8 cellular contexts compared by ENCODE assay signal in genomic region chr12:77049767-77050353, GRCh38. TPM values are rescaled to one million over a fixed set of nuclear protein-coding genes. Genes with fewer than 3 reads are reported as not detected.
DNase-seq lines count a peak whose midpoint lies in the region; ATAC-seq, FAIRE-seq and TF ChIP-seq lines count a peak whose summit lies in the region.

No MANE protein-coding gene starts in this region.

- H3K4me3 Mint-ChIP-seq in type B pancreatic cell, result no peak overlapping the region

- H3K36me3 ChIP-seq in kidney (ENCODE audit: control insufficient read depth in 1 of 2, insufficient read depth in 2 of 2, low read length in 2 of 2), result no peaks in the 10 kb centered on the region

- H3K36me3 Mint-ChIP-seq in type B pancreatic cell, result peaks cover 35% of the 10 kb centered on the region

- H3K27ac Mint-ChIP-seq in type B pancreatic cell, result peak overlapping the region; percentile 46

- ATAC-seq in GM21390 (IDR thresholded peaks at IDR 0.05; ENCODE audit: unreplicated experiment) (peak; percentile 97), HG03520 (IDR thresholded peaks at IDR 0.05; ENCODE audit: unreplicated experiment) (peak; percentile 98), omental fat pad (ENCODE audit: low FRiP score) (no peak)

- peak; percentile 49 for FAIRE-seq in kidney (lab: Jason Lieb, UNC)

- no peak overlapping the region for H3K27ac ChIP-seq in kidney (ENCODE audit: low read depth in 2 of 2, low read length in 2 of 2)

- DNase-seq in GF-D8 (lab: John Stamatoyannopoulos, UW) (peak; percentile 50), NCI-H510A treated with DMSO at 0.1 percent for 48 hours (lab: John Stamatoyannopoulos, UW) (peak; percentile 93), astrocyte of the cerebellum (ENCODE audit: low read depth) (peak; percentile 59), kidney (no peak), type B pancreatic cell (ENCODE audit: extremely low spot score, unreplicated experiment) (no peak), omental fat pad (ENCODE audit: low spot score) (no peak)

- in situ Hi-C loops in astrocyte of the cerebellum (cut with HindIII; ENCODE audit: low sequenced_read_pairs), result loop anchor here (25.0 kb wide), 1 partner anchor 637 kb away; no protein-coding TSS in a partner anchor

- no peaks in the 10 kb centered on the region for H3K4me1 ChIP-seq in kidney (ENCODE audit: control insufficient read depth in 1 of 2, insufficient read depth in 1 of 2, low read depth in 1 of 2, low read length in 2 of 2)

- peaks cover 11% of the 10 kb centered on the region for H3K4me1 Mint-ChIP-seq in type B pancreatic cell (ENCODE audit: unreplicated experiment)

- no peaks in the 10 kb centered on the region for H3K9me3 ChIP-seq in kidney (ENCODE audit: control insufficient read depth in 1 of 2, low read length in 2 of 2)

- H3K4me3 ChIP-seq in astrocyte of the cerebellum (ENCODE audit: low read depth, low read length), result no peak overlapping the region
- H3K4me3 ChIP-seq in kidney (ENCODE audit: low read length in 2 of 2), result no peak overlapping the region

- no peaks in the 10 kb centered on the region for H3K27me3 Mint-ChIP-seq in type B pancreatic cell

- peak; percentile 73 for TF ChIP-seq CTCF in astrocyte of the cerebellum (IDR thresholded peaks at IDR 0.05; ENCODE audit: low read depth, low read length, missing control alignments)
- TF ChIP-seq CTCF in kidney (IDR thresholded peaks at IDR 0.05; ENCODE audit: borderline replicate concordance, extremely low read depth, insufficient read depth), result peak; percentile 61
- TF ChIP-seq CTCF in type B pancreatic cell (conservative IDR thresholded peaks at IDR 0.05), result peak; percentile 90
- TF ChIP-seq CTCF in omental fat pad (IDR thresholded peaks at IDR 0.05), result peak in 1 of 3 donors; percentile 26

- no peaks in the 10 kb centered on the region for H3K9me3 Mint-ChIP-seq in type B pancreatic cell

- intact Hi-C loops in kidney (cut with DNase I), result no loop called here

- H3K9ac ChIP-seq in kidney (ENCODE audit: low read length in 2 of 2), result no peak overlapping the region

RNA-seq across cellular contexts. Expression of gene E2F7, which starts 15.5 kb away (rescaled TPM):
- total RNA-seq in kidney (0.28 TPM), type B pancreatic cell (ENCODE audit: low replicate concordance) (7.4 and 24.8 TPM in 2 replicates), omental fat pad (under 1 TPM in 1 of 4 donors, not detected in 3; 0.36 TPM)
- not detected for polyA plus RNA-seq in kidney (ENCODE audit: insufficient read depth, low read depth, low replicate concordance)

Comparison
In these comparisons a context has a peak if more than half of its experiments do, and no peak if none do; other contexts are left out.
1. DNase-seq: peak in GF-D8 (single experiment), NCI-H510A treated with DMSO at 0.1 percent for 48 hours (single experiment) and astrocyte of the cerebellum (single experiment); none in kidney (single experiment), type B pancreatic cell (single experiment) and omental fat pad (single experiment).